ENCODE assay signal across 12 cellular contexts in genomic region chr7:18552311-18552916, GRCh38. TPM values are rescaled to one million over a fixed set of nuclear protein-coding genes. Genes with fewer than 3 reads are reported as not detected.
DNase-seq lines count a peak whose midpoint lies in the region; ATAC-seq, FAIRE-seq and TF ChIP-seq lines count a peak whose summit lies in the region.
"Had no signal": no experiment of that assay in that cellular context is flagged by ENCODE, and none has a peak within 500 bp of the region (broad histone marks: within the 10 kb centered on the region; RNA-seq: fewer than 3 reads in every experiment).

No MANE protein-coding gene starts in this region.

- no peaks in the 10 kb centered on the region for H3K27me3 Mint-ChIP-seq in astrocyte (ENCODE audit: low read depth, unreplicated experiment)
- no peaks in the 10 kb centered on the region for H3K27me3 Mint-ChIP-seq in activated CD8-positive, alpha-beta memory T cell treated with anti-CD3 and anti-CD28 coated beads, Interleukin-2, amount 10 ng/mL, durations not matched to agents 7 days and 5 days
- H3K27me3 Mint-ChIP-seq: activated naive CD4-positive, alpha-beta T cell treated with anti-CD3 and anti-CD28 coated beads, Interleukin-2, amount 50 U/mL, for 24 hours; naive thymus-derived CD8-positive, alpha-beta T cell had no signal

- H3K9me3 ChIP-seq in GM23248 (ENCODE audit: low read depth) (no peaks in the 10 kb centered on the region), astrocyte (ENCODE audit: insufficient read depth, low read depth, low read length) (no peaks in the 10 kb centered on the region)

- peaks cover 3% of the 10 kb centered on the region for H3K36me3 Mint-ChIP-seq in astrocyte (ENCODE audit: low read depth, unreplicated experiment)
- H3K36me3 Mint-ChIP-seq in activated CD8-positive, alpha-beta memory T cell treated with anti-CD3 and anti-CD28 coated beads, Interleukin-2, amount 10 ng/mL, durations not matched to agents 7 days and 5 days, result no peaks in the 10 kb centered on the region
- H3K36me3 Mint-ChIP-seq: activated naive CD4-positive, alpha-beta T cell treated with anti-CD3 and anti-CD28 coated beads, Interleukin-2, amount 50 U/mL, for 24 hours; naive thymus-derived CD8-positive, alpha-beta T cell had no signal

- H4K20me1 ChIP-seq in GM23248 (ENCODE audit: insufficient read depth), result no peaks in the 10 kb centered on the region
- no peaks in the 10 kb centered on the region for H4K20me1 ChIP-seq in astrocyte (ENCODE audit: insufficient read depth, low read length)

- peaks cover 21% of the 10 kb centered on the region for H3K4me1 Mint-ChIP-seq in astrocyte (ENCODE audit: low read depth, unreplicated experiment)
- no peaks in the 10 kb centered on the region for H3K4me1 Mint-ChIP-seq in activated CD8-positive, alpha-beta memory T cell treated with anti-CD3 and anti-CD28 coated beads, Interleukin-2, amount 10 ng/mL, durations not matched to agents 7 days and 5 days
- H3K4me1 Mint-ChIP-seq: activated naive CD4-positive, alpha-beta T cell treated with anti-CD3 and anti-CD28 coated beads, Interleukin-2, amount 50 U/mL, for 24 hours had no signal

- no peaks in the 10 kb centered on the region for H3K36me3 ChIP-seq in GM23248 (ENCODE audit: low read depth)
- no peaks in the 10 kb centered on the region for H3K36me3 ChIP-seq in astrocyte (ENCODE audit: insufficient read depth, low read length)

- ATAC-seq in activated CD8-positive, alpha-beta memory T cell treated with anti-CD3 and anti-CD28 coated beads, Interleukin-2, amount 10 ng/mL, durations not matched to agents 7 days and 5 days, result no peak
- ATAC-seq: naive thymus-derived CD8-positive, alpha-beta T cell had no signal

- no peak overlapping the region for H3K27ac Mint-ChIP-seq in astrocyte (ENCODE audit: unreplicated experiment)
- no peak overlapping the region for H3K27ac Mint-ChIP-seq in activated CD8-positive, alpha-beta memory T cell treated with anti-CD3 and anti-CD28 coated beads, Interleukin-2, amount 10 ng/mL, durations not matched to agents 7 days and 5 days
- H3K27ac Mint-ChIP-seq: activated naive CD4-positive, alpha-beta T cell treated with anti-CD3 and anti-CD28 coated beads, Interleukin-2, amount 50 U/mL, for 24 hours; naive thymus-derived CD8-positive, alpha-beta T cell had no signal

- H3K9ac ChIP-seq in GM23248 (no peak overlapping the region), astrocyte (ENCODE audit: low read length) (peak overlapping the region; percentile 8)

- H3K4me3 ChIP-seq in GM23248 (no peak overlapping the region), astrocyte (ENCODE audit: insufficient read depth, low read depth, low read length) (no peak overlapping the region)

- H3K4me1 ChIP-seq in GM23248 (ENCODE audit: insufficient read depth), result peaks cover 20% of the 10 kb centered on the region
- H3K4me1 ChIP-seq in astrocyte (ENCODE audit: insufficient read depth, low read length), result peaks cover 19% of the 10 kb centered on the region

- H3K79me2 ChIP-seq in GM23248 (ENCODE audit: insufficient read depth), result no peaks in the 10 kb centered on the region
- peaks cover 5% of the 10 kb centered on the region for H3K79me2 ChIP-seq in astrocyte (ENCODE audit: insufficient read depth, low read length)

- H3K27me3 ChIP-seq in GM23248 (replicated peaks; ENCODE audit: insufficient read depth), result no peaks in the 10 kb centered on the region
- no peaks in the 10 kb centered on the region for H3K27me3 ChIP-seq in astrocyte (ENCODE audit: insufficient read depth, low read length)

- peak; percentile 54 for FAIRE-seq in astrocyte (lab: Jason Lieb, UNC)

- H3K9me3 Mint-ChIP-seq in astrocyte (ENCODE audit: unreplicated experiment), result no peaks in the 10 kb centered on the region
- peaks cover 3% of the 10 kb centered on the region for H3K9me3 Mint-ChIP-seq in activated CD8-positive, alpha-beta memory T cell treated with anti-CD3 and anti-CD28 coated beads, Interleukin-2, amount 10 ng/mL, durations not matched to agents 7 days and 5 days (ENCODE audit: low read depth)
- H3K9me3 Mint-ChIP-seq: activated naive CD4-positive, alpha-beta T cell treated with anti-CD3 and anti-CD28 coated beads, Interleukin-2, amount 50 U/mL, for 24 hours had no signal

- TF ChIP-seq CTCF in astrocyte (IDR thresholded peaks at IDR 0.05; ENCODE audit: insufficient read depth, low read depth, low read length), result no peak

- no peak overlapping the region for H2AFZ ChIP-seq in GM23248
- H2AFZ ChIP-seq in astrocyte (ENCODE audit: low read depth, low read length), result no peak overlapping the region

- no peak overlapping the region for H3K4me3 Mint-ChIP-seq in astrocyte (ENCODE audit: unreplicated experiment)
- no peak overlapping the region for H3K4me3 Mint-ChIP-seq in activated CD8-positive, alpha-beta memory T cell treated with anti-CD3 and anti-CD28 coated beads, Interleukin-2, amount 10 ng/mL, durations not matched to agents 7 days and 5 days
- H3K4me3 Mint-ChIP-seq: activated naive CD4-positive, alpha-beta T cell treated with anti-CD3 and anti-CD28 coated beads, Interleukin-2, amount 50 U/mL, for 24 hours had no signal

- in situ Hi-C loops in GM23248 (cut with MboI), result loop anchor here (25.0 kb wide), 2 partner anchors 590 to 865 kb away; no protein-coding TSS in a partner anchor

- no peak overlapping the region for H3K4me2 ChIP-seq in GM23248 (ENCODE audit: unreplicated experiment)
- H3K4me2 ChIP-seq in astrocyte (ENCODE audit: low read length), result peak overlapping the region; percentile 37

- CTCF ChIA-PET in activated CD8-positive, alpha-beta memory T cell treated with anti-CD3 and anti-CD28 coated beads, Interleukin-2, amount 10 ng/mL, durations not matched to agents 7 days and 5 days (lab: Charles Lee), result no interaction called here

- no peaks in the 10 kb centered on the region for H3K9me2 ChIP-seq in GM23248 (ENCODE audit: insufficient read depth)

- no peak overlapping the region for H3K27ac ChIP-seq in GM23248
- peak overlapping the region; percentile 0 for H3K27ac ChIP-seq in astrocyte (ENCODE audit: low read depth, low read length)
- H3K27ac ChIP-seq: RWPE1 had no signal

- H3F3A ChIP-seq in GM23248 (ENCODE audit: insufficient read depth), result no peaks in the 10 kb centered on the region

- DNase-seq in GM23248 (peak; percentile 4), NCI-H1092 (lab: John Stamatoyannopoulos, UW) (peak; percentile 25), astrocyte (ENCODE audit: low read depth) (no peak), pons (ENCODE audit: low spot score) (peak; percentile 69), HUDEP-2 (lab: John Stamatoyannopoulos, UW; ENCODE audit: unreplicated experiment in 76 of 76) (no peak), NCI-H524 treated with DMSO at 0.1 percent for 48 hours (lab: John Stamatoyannopoulos, UW) (no peak)
- DNase-seq in activated CD8-positive, alpha-beta memory T cell treated with anti-CD3 and anti-CD28 coated beads, Interleukin-2, amount 10 ng/mL, durations not matched to agents 7 days and 5 days, result no peak
- DNase-seq: activated CD4-positive, alpha-beta T cell treated with anti-CD3 and anti-CD28 coated beads for 48 hours; effector CD8-positive, alpha-beta T cell; naive thymus-derived CD8-positive, alpha-beta T cell had no signal

- WGBS in GM23248 (ENCODE audit: low coverage in 1 of 2, low lambda C conversion rate in 2 of 2, missing lambda C conversion rate in 2 of 2), 2 experiments, result 55 to 56% methylated on average over 2 of the region's 2 CpGs

RNA-seq across cellular contexts. Expression of gene HDAC9, which starts 56.9 kb away (rescaled TPM):
- 1.6 and 2.1 TPM in 2 replicates for total RNA-seq in GM23248 (2014; rRNA removed; shearing (Covaris generic))
- polyA plus RNA-seq in GM23248 (2016; fragmentation: Nextera tagmentation; extraction: Ambion mirVana), result 1.5 and 1.6 TPM in 2 replicates
- total RNA-seq in astrocyte, result 20.2 and 27.6 TPM in 2 replicates
- 1 to 10 TPM in 1 of 2 experiments, under 1 TPM in 1; 0.91 to 2.9 TPM for total RNA-seq in activated CD8-positive, alpha-beta memory T cell treated with anti-CD3 and anti-CD28 coated beads, Interleukin-2, amount 10 ng/mL, durations not matched to agents 7 days and 5 days

Comparison
In these comparisons a context has a peak if more than half of its experiments do, and no peak if none do; other contexts are left out.
1. DNase-seq: peak in GM23248 (single experiment), NCI-H1092 (single experiment) and pons (single experiment); none in astrocyte (single experiment), HUDEP-2 (0 of 76), activated CD8-positive, alpha-beta memory T cell treated with anti-CD3 and anti-CD28 coated beads, Interleukin-2, amount 10 ng/mL, durations not matched to agents 7 days and 5 days (single experiment) and NCI-H524 treated with DMSO at 0.1 percent for 48 hours (single experiment).